Comparison of ENCODE assay signal across 15 cellular contexts in the genomic region with DNA sequence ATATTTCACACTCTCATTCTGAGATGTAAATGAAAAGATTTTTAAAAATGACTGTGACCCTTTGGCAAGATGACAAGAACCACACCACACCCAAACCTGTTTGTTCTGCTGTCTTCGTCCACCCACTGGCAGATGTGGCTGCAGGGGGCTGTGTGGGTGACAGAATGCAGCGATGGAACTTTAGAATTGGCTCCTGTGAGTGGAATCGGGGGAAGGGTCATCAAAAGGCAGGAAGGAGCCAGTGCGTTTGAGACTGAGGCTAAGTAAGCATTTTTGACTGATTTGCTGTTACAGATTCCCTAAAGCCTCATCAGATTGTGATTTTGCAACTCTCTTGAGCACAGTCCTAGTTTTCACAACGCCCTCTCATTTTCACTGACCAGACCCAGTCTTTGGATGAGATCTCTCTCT.
DNase-seq lines count a peak whose midpoint lies in the region; ATAC-seq, FAIRE-seq and TF ChIP-seq lines count a peak whose summit lies in the region.
"Had no signal": no experiment of that assay in that cellular context is flagged by ENCODE, and none has a peak within 500 bp of the region (broad histone marks: within the 10 kb centered on the region; RNA-seq: fewer than 3 reads in every experiment).

No MANE protein-coding gene starts in this region.

- H3K4me3 Mint-ChIP-seq in naive thymus-derived CD8-positive, alpha-beta T cell: no peak overlapping the region
- H3K4me3 Mint-ChIP-seq: activated T-helper 17 cell treated with anti-CD3 and anti-CD28 coated beads, Interleukin-2, amount 50 U/mL, for 72 hours; memory B cell had no signal

- H3F3A ChIP-seq in GM23248 (ENCODE audit: insufficient read depth) (peaks cover 23% of the 10 kb centered on the region), smooth muscle cell (ENCODE audit: low read depth) (peaks cover 8% of the 10 kb centered on the region)

- POLR2A ChIA-PET in GM12878 (lab: Charles Lee): no interaction called here
- POLR2A ChIA-PET in naive thymus-derived CD8-positive, alpha-beta T cell (lab: Charles Lee): no interaction called here

- no peaks in the 10 kb centered on the region for H3K36me3 Mint-ChIP-seq in naive thymus-derived CD8-positive, alpha-beta T cell
- H3K36me3 Mint-ChIP-seq: memory B cell had no signal

- peak overlapping the region; percentile 19 for H3K9ac ChIP-seq in GM23248
- H3K9ac ChIP-seq in GM12878 (ENCODE audit: control insufficient read depth, insufficient read depth, low read length): no peak overlapping the region
- peak overlapping the region; percentile 3 for H3K9ac ChIP-seq in smooth muscle cell (ENCODE audit: low read depth)

- in situ Hi-C loops in GM23248 (cut with MboI) (no loop called here), GM12878 (cut with MboI) (no loop called here)

- no peak for FAIRE-seq in GM12878 (lab: Jason Lieb, UNC)
- FAIRE-seq: D721Med, GM18507 had no signal

- ATAC-seq in GM12878: peak; percentile 83
- no peak for ATAC-seq in naive thymus-derived CD8-positive, alpha-beta T cell
- ATAC-seq: activated T-helper 17 cell treated with anti-CD3 and anti-CD28 coated beads, Interleukin-2, amount 50 U/mL, for 72 hours had no signal

- H3K27ac Mint-ChIP-seq in naive thymus-derived CD8-positive, alpha-beta T cell: no peak overlapping the region
- H3K27ac Mint-ChIP-seq: activated T-helper 17 cell treated with anti-CD3 and anti-CD28 coated beads, Interleukin-2, amount 50 U/mL, for 72 hours; memory B cell had no signal

- TF ChIP-seq EP300 in GM12878 (IDR thresholded peaks at IDR 0.05; ENCODE audit: borderline replicate concordance in 1 of 2, control insufficient read depth in 1 of 2, low read depth in 2 of 2, low read length in 2 of 2): 0 out of 4 replicates have a peak, but pooled peaks of 1 of the 2 experiments have one; percentile 18

- TF ChIP-seq POLR2A in GM12878 (IDR thresholded peaks at IDR 0.05; ENCODE audit: low read depth, low read length): no peak

- no TSS peak for BruUV-seq in GM12878 (replicated peaks; lab: Mats Ljungman, UMichigan)

- H3K4me2 ChIP-seq in GM23248 (ENCODE audit: unreplicated experiment) (peak overlapping the region; percentile 71), GM12878 (ENCODE audit: control insufficient read depth, insufficient read depth) (no peak overlapping the region), smooth muscle cell (peak overlapping the region; percentile 77)

- H3K9me2 ChIP-seq in GM23248 (ENCODE audit: insufficient read depth): no peaks in the 10 kb centered on the region

- WGBS in GM23248 (ENCODE audit: low coverage in 1 of 2, low lambda C conversion rate in 2 of 2, missing lambda C conversion rate in 2 of 2), 2 experiments: 1 to 3% methylated on average over 5 of the region's 5 CpGs
- 12% methylated on average over 5 of the region's 5 CpGs for WGBS in GM12878 (ENCODE audit: insufficient coverage, insufficient replicate concordance, low lambda C conversion rate, missing lambda C conversion rate)
- WGBS in smooth muscle cell (ENCODE audit: low lambda C conversion rate): 2% methylated on average over 5 of the region's 5 CpGs

- H3K9me3 Mint-ChIP-seq in naive thymus-derived CD8-positive, alpha-beta T cell: peaks cover 0 to 40% (median 8%) of the 10 kb centered on the region in 9 donors

- TF ChIP-seq RAD21 in GM12878 (IDR thresholded peaks at IDR 0.05; ENCODE audit: insufficient read depth, low read depth, low read length): no peak

- H3K9me3 ChIP-seq in GM23248 (ENCODE audit: low read depth) (no peaks in the 10 kb centered on the region), GM12878 (replicated peaks; ENCODE audit: control insufficient read depth, insufficient read depth, low read length) (no peaks in the 10 kb centered on the region), left ventricle myocardium inferior (replicated peaks) (peaks cover 21% of the 10 kb centered on the region), smooth muscle cell (replicated peaks; ENCODE audit: low read depth) (no peaks in the 10 kb centered on the region)

- peaks cover 0 to 8% (median 0%) of the 10 kb centered on the region in 5 donors for H3K27me3 Mint-ChIP-seq in naive thymus-derived CD8-positive, alpha-beta T cell
- H3K27me3 Mint-ChIP-seq: activated T-helper 17 cell treated with anti-CD3 and anti-CD28 coated beads, Interleukin-2, amount 50 U/mL, for 72 hours had no signal

- H3K4me1 ChIP-seq in GM23248 (ENCODE audit: insufficient read depth) (peaks cover 33% of the 10 kb centered on the region), GM12878 (ENCODE audit: control insufficient read depth, insufficient read depth, low read length) (no peaks in the 10 kb centered on the region; the same call in 1 of the 2 replicates), left ventricle myocardium inferior (no peaks in the 10 kb centered on the region), smooth muscle cell (ENCODE audit: low read depth) (peaks cover 18% of the 10 kb centered on the region)

- intact Hi-C loops in GM12878 (cut with micrococcal nuclease; ENCODE audit: unreplicated experiment) (no loop called here), left ventricle myocardium inferior (cut with micrococcal nuclease) (no loop called here)

- peak; percentile 91 for DNase-seq in GM23248
- no peak for DNase-seq in GM12878 (ENCODE audit: low read depth, low spot score)
- DNase-seq in left ventricle myocardium inferior: no peak
- DNase-seq in smooth muscle cell (lab: John Stamatoyannopoulos, UW; ENCODE audit: unreplicated experiment): no peak
- no peak for DNase-seq in SHP77 (lab: John Stamatoyannopoulos, UW)
- DNase-seq in naive thymus-derived CD8-positive, alpha-beta T cell: no peak
- DNase-seq in HT-29 (ENCODE audit: low spot score): no peak
- DNase-seq: activated CD4-positive, alpha-beta T cell treated with anti-CD3 and anti-CD28 coated beads for 1 hour; cerebellar nuclear complex; KBM-7; NCI-H2029 had no signal

- no peaks in the 10 kb centered on the region for H3K4me1 Mint-ChIP-seq in naive thymus-derived CD8-positive, alpha-beta T cell
- H3K4me1 Mint-ChIP-seq: activated T-helper 17 cell treated with anti-CD3 and anti-CD28 coated beads, Interleukin-2, amount 50 U/mL, for 72 hours; memory B cell had no signal

- H3K4me3 ChIP-seq in GM23248 (peak overlapping the region; percentile 38), GM12878 (no peak overlapping the region), left ventricle myocardium inferior (no peak overlapping the region), smooth muscle cell (no peak overlapping the region)

- SMC1A ChIA-PET in GM12878 (lab: Charles Lee; ENCODE audit: uncharacterized antibody, unreplicated experiment): no interaction called here

- RAD21 ChIA-PET in GM12878 (lab: Charles Lee; ENCODE audit: unreplicated experiment): no interaction called here

- no peaks in the 10 kb centered on the region for H3K79me2 ChIP-seq in GM23248 (ENCODE audit: insufficient read depth)
- H3K79me2 ChIP-seq in GM12878 (ENCODE audit: control insufficient read depth, insufficient read depth, low read length): no peaks in the 10 kb centered on the region
- no peaks in the 10 kb centered on the region for H3K79me2 ChIP-seq in smooth muscle cell (ENCODE audit: low read depth)

- H2AFZ ChIP-seq in GM23248 (peak overlapping the region; percentile 36), GM12878 (ENCODE audit: control insufficient read depth, low read depth, low read length) (no peak overlapping the region), smooth muscle cell (ENCODE audit: low read depth) (peak overlapping the region; percentile 78)

- H3K27ac ChIP-seq in GM23248 (peak overlapping the region; percentile 72), GM12878 (ENCODE audit: control insufficient read depth, insufficient read depth) (no peak overlapping the region), left ventricle myocardium inferior (replicated peaks) (peak overlapping the region; percentile 59), smooth muscle cell (ENCODE audit: low read depth) (peak overlapping the region; percentile 64)

- H3K27me3 ChIP-seq in GM23248 (replicated peaks; ENCODE audit: insufficient read depth) (no peaks in the 10 kb centered on the region), GM12878 (replicated peaks in 1 of 2; ENCODE audit: control insufficient read depth in 2 of 2, insufficient read depth in 2 of 2, low read length in 1 of 2) (no peaks in the 10 kb centered on the region), left ventricle myocardium inferior (ENCODE audit: low read depth) (no peaks in the 10 kb centered on the region), smooth muscle cell (ENCODE audit: low read depth) (no peaks in the 10 kb centered on the region)

- TF ChIP-seq CTCF in GM12878 (IDR thresholded peaks at IDR 0.05 in 2 of 3, conservative IDR thresholded peaks at IDR 0.05 in 1 of 3; ENCODE audit: control insufficient read depth in 2 of 3, extremely low read depth in 1 of 3, insufficient read depth in 1 of 3, low read depth in 3 of 3, low read length in 3 of 3): no peak
- TF ChIP-seq CTCF in left ventricle myocardium inferior (IDR thresholded peaks at IDR 0.05; ENCODE audit: borderline replicate concordance): no peak
- TF ChIP-seq CTCF in smooth muscle cell (IDR thresholded peaks at IDR 0.05; ENCODE audit: borderline replicate concordance, insufficient read depth, poor library complexity, severe bottlenecking): no peak

- H3K36me3 ChIP-seq in GM23248 (ENCODE audit: low read depth) (no peaks in the 10 kb centered on the region), GM12878 (ENCODE audit: control insufficient read depth in 2 of 2, insufficient read depth in 2 of 2, low read length in 1 of 2) (no peaks in the 10 kb centered on the region), left ventricle myocardium inferior (no peaks in the 10 kb centered on the region), smooth muscle cell (ENCODE audit: low read depth) (no peaks in the 10 kb centered on the region)

- CTCF ChIA-PET in GM12878 (lab: Yijun Ruan, JAX): no interaction called here

- H4K20me1 ChIP-seq in GM23248 (ENCODE audit: insufficient read depth) (no peaks in the 10 kb centered on the region), GM12878 (ENCODE audit: control insufficient read depth, insufficient read depth) (no peaks in the 10 kb centered on the region), smooth muscle cell (ENCODE audit: low read depth) (no peaks in the 10 kb centered on the region)

TF ChIP-seq in GM12878, 131 proteins besides CTCF, POLR2A, EP300 and RAD21 (continues in another document):
- TF ChIP-seq MEF2B (IDR thresholded peaks at IDR 0.05; ENCODE audit: partially characterized antibody, poor library complexity, severe bottlenecking): no peak
- TF ChIP-seq, protein P1, sequence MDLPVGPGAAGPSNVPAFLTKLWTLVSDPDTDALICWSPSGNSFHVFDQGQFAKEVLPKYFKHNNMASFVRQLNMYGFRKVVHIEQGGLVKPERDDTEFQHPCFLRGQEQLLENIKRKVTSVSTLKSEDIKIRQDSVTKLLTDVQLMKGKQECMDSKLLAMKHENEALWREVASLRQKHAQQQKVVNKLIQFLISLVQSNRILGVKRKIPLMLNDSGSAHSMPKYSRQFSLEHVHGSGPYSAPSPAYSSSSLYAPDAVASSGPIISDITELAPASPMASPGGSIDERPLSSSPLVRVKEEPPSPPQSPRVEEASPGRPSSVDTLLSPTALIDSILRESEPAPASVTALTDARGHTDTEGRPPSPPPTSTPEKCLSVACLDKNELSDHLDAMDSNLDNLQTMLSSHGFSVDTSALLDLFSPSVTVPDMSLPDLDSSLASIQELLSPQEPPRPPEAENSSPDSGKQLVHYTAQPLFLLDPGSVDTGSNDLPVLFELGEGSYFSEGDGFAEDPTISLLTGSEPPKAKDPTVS (IDR thresholded peaks at IDR 0.05; ENCODE audit: low read depth, low read length): no peak
- no peak for TF ChIP-seq FOXM1 (IDR thresholded peaks at IDR 0.05; ENCODE audit: low read depth, low read length)
